8 cellular contexts compared by ENCODE assay signal in genomic region chr4:87009095-87009648, GRCh38.
DNase-seq lines count a peak whose midpoint lies in the region; ATAC-seq and TF ChIP-seq lines count a peak whose summit lies in the region.

No MANE protein-coding gene starts in this region.

- H3K4me3 Mint-ChIP-seq in endothelial cell (ENCODE audit: unreplicated experiment): peak overlapping the region; percentile 90

- peak overlapping the region; percentile 61 for H3K4me3 ChIP-seq in GM12864 (ENCODE audit: low read depth, low read length)
- H3K4me3 ChIP-seq in psoas muscle: peak overlapping the region; percentile 87

- H3K27me3 Mint-ChIP-seq in endothelial cell (ENCODE audit: unreplicated experiment): peaks cover 10% of the 10 kb centered on the region

- no peak for ATAC-seq in psoas muscle
- no peak for ATAC-seq in sciatic nerve
- no peak for ATAC-seq in HG03571 (IDR thresholded peaks at IDR 0.05; ENCODE audit: unreplicated experiment)
- ATAC-seq in GM21528 (IDR thresholded peaks at IDR 0.05; ENCODE audit: low FRiP score, unreplicated experiment): no peak

- H3K9me3 Mint-ChIP-seq in endothelial cell (ENCODE audit: unreplicated experiment): no peaks in the 10 kb centered on the region

- intact Hi-C loops in psoas muscle (cut with DNase I): loop anchor here (5.0 kb wide), 5 partner anchors 33 to 83 kb away; partner anchors contain the start of gene AFF1 (in 1 of the 2)
- intact Hi-C loops in sciatic nerve (cut with DNase I): loop anchor here (10.0 kb wide), 2 partner anchors 74 to 86 kb away; partner anchors contain the start of gene AFF1

- no peaks in the 10 kb centered on the region for H3K27me3 ChIP-seq in psoas muscle (ENCODE audit: insufficient read depth in 3 of 3, low read length in 2 of 3)

- DNase-seq in GM12864 (ENCODE audit: low read depth): no peak
- peak; percentile 66 for DNase-seq in NOMO-1 treated with DMSO at 0.1 percent for 48 hours (lab: John Stamatoyannopoulos, UW; ENCODE audit: unreplicated experiment)
- DNase-seq in endothelial cell (ENCODE audit: low spot score): no peak
- no peak for DNase-seq in psoas muscle
- DNase-seq in sciatic nerve (ENCODE audit: low spot score): no peak
- DNase-seq in cerebellum (ENCODE audit: low spot score): no peak

- peaks cover 70% of the 10 kb centered on the region for H3K4me1 ChIP-seq in psoas muscle

- peak overlapping the region; percentile 98 for H3K27ac ChIP-seq in psoas muscle

- no peaks in the 10 kb centered on the region for H3K9me3 ChIP-seq in psoas muscle

- TF ChIP-seq CTCF in GM12864 (IDR thresholded peaks at IDR 0.05; ENCODE audit: low read depth, low read length, missing control alignments): no peak
- TF ChIP-seq CTCF in endothelial cell (IDR thresholded peaks at IDR 0.05; ENCODE audit: unreplicated experiment): no peak
- TF ChIP-seq CTCF in psoas muscle (IDR thresholded peaks at IDR 0.05): no peak

- H3K4me1 Mint-ChIP-seq in endothelial cell (ENCODE audit: unreplicated experiment): peaks cover 75% of the 10 kb centered on the region

- WGBS in psoas muscle, 3 donors: 20 to 58% (median 29%) methylated on average over 2 of the region's 2 CpGs

- peaks cover 12% of the 10 kb centered on the region for H3K36me3 Mint-ChIP-seq in endothelial cell (ENCODE audit: low read depth, unreplicated experiment)

- H3K36me3 ChIP-seq in psoas muscle (ENCODE audit: insufficient read depth in 1 of 2, low read depth in 1 of 2): no peaks in the 10 kb centered on the region

- H3K27ac Mint-ChIP-seq in endothelial cell (ENCODE audit: unreplicated experiment): peak overlapping the region; percentile 95
